ENCODE assay signal across 29 cellular contexts in the genomic region with DNA sequence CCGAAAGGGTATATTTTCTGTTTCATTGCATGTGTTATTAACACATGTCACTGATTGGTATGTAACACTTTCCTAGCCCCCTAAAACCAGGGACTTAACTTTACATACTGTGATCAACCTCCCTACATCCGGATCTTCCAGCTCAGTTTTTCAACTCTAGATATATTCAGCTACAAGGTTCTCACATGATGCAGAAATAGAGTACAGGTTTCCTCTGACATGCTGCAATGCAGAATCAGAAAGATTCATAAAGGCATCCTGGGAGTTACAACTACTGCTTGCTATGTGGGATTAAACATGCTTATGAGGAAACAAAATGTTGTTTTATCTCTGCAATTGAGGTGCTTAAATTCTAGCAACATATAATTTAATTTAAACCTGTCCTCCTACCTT. TPM values are rescaled to one million over a fixed set of nuclear protein-coding genes. Genes with fewer than 3 reads are reported as not detected.
DNase-seq lines count a peak whose midpoint lies in the region; ATAC-seq, FAIRE-seq and TF ChIP-seq lines count a peak whose summit lies in the region.
"Had no signal": no experiment of that assay in that cellular context is flagged by ENCODE, and none has a peak within 500 bp of the region (broad histone marks: within the 10 kb centered on the region; RNA-seq: fewer than 3 reads in every experiment).

No MANE protein-coding gene starts in this region.

- FAIRE-seq in GM12892 (lab: Jason Lieb, UNC): peak; percentile 36
- FAIRE-seq: RCC 7860, TTC549 had no signal

- H3K79me2 ChIP-seq in osteoblast (ENCODE audit: insufficient read depth, low read length): peaks cover 100% of the 10 kb centered on the region

- H3K27ac Mint-ChIP-seq in activated T-cell treated with anti-CD3 and anti-CD28 coated beads, Interleukin-2, amount 50 U/mL, for 72 hours: peak overlapping the region; percentile 38
- H3K27ac Mint-ChIP-seq: activated naive CD4-positive, alpha-beta T cell treated with anti-CD3 and anti-CD28 coated beads, Interleukin-2, amount 10 ng/mL, durations not matched to agents 7 days and 5 days; B cell had no signal

- H3K27me3 Mint-ChIP-seq in activated T-cell treated with anti-CD3 and anti-CD28 coated beads, Interleukin-2, amount 50 U/mL, for 72 hours (ENCODE audit: low read depth): no peaks in the 10 kb centered on the region
- H3K27me3 Mint-ChIP-seq: activated naive CD4-positive, alpha-beta T cell treated with anti-CD3 and anti-CD28 coated beads, Interleukin-2, amount 10 ng/mL, durations not matched to agents 7 days and 5 days; B cell had no signal

- H4K20me1 ChIP-seq in osteoblast (ENCODE audit: insufficient read depth, low read length): peaks cover 69% of the 10 kb centered on the region

- H3K4me3 ChIP-seq in osteoblast (ENCODE audit: insufficient read depth, low read length): no peak overlapping the region
- H3K4me3 ChIP-seq: ascending aorta, hepatocyte, prostate gland, SJCRH30, stomach, thyroid gland had no signal

- H3K4me1 Mint-ChIP-seq in activated T-cell treated with anti-CD3 and anti-CD28 coated beads, Interleukin-2, amount 50 U/mL, for 72 hours (ENCODE audit: low read depth): peaks cover 80% of the 10 kb centered on the region

- no peak for ATAC-seq in activated T-cell treated with anti-CD3 and anti-CD28 coated beads, Interleukin-2, amount 50 U/mL, for 72 hours (replicated peaks in 1 of 2)
- ATAC-seq in HG02642 (IDR thresholded peaks at IDR 0.05; ENCODE audit: poor library complexity, unreplicated experiment): no peak
- no peak for ATAC-seq in GM19455 (IDR thresholded peaks at IDR 0.05; ENCODE audit: unreplicated experiment)
- ATAC-seq: sciatic nerve had no signal

- H3K4me2 ChIP-seq in osteoblast (ENCODE audit: insufficient read depth, low read length): no peak overlapping the region
- H3K4me2 ChIP-seq: hepatocyte had no signal

- H3K27me3 ChIP-seq in osteoblast (ENCODE audit: insufficient read depth, low read length): no peaks in the 10 kb centered on the region
- H3K27me3 ChIP-seq: ascending aorta, gastrocnemius medialis, hepatocyte, SJCRH30, stomach, thyroid gland had no signal

- H3K9me3 ChIP-seq in osteoblast (ENCODE audit: low read depth, low read length): no peaks in the 10 kb centered on the region
- H3K9me3 ChIP-seq: ascending aorta, gastrocnemius medialis, prostate gland, SJCRH30, stomach, thyroid gland had no signal

- no peaks in the 10 kb centered on the region for H3K36me3 ChIP-seq in osteoblast (ENCODE audit: insufficient read depth, low read length)
- H3K36me3 ChIP-seq: ascending aorta, gastrocnemius medialis, prostate gland, thyroid gland had no signal

- no peak for TF ChIP-seq CTCF in osteoblast (IDR thresholded peaks at IDR 0.05; ENCODE audit: extremely low read depth, low read depth, low read length)

- H3K4me3 Mint-ChIP-seq in activated T-cell treated with anti-CD3 and anti-CD28 coated beads, Interleukin-2, amount 50 U/mL, for 72 hours: peak overlapping the region; percentile 6 to 9
- H3K4me3 Mint-ChIP-seq: activated naive CD4-positive, alpha-beta T cell treated with anti-CD3 and anti-CD28 coated beads, Interleukin-2, amount 10 ng/mL, durations not matched to agents 7 days and 5 days; B cell; H9 had no signal

- no peaks in the 10 kb centered on the region for H3K9me3 Mint-ChIP-seq in activated T-cell treated with anti-CD3 and anti-CD28 coated beads, Interleukin-2, amount 50 U/mL, for 72 hours
- H3K9me3 Mint-ChIP-seq: activated naive CD4-positive, alpha-beta T cell treated with anti-CD3 and anti-CD28 coated beads, Interleukin-2, amount 10 ng/mL, durations not matched to agents 7 days and 5 days; H9 had no signal

- no peak for TF ChIP-seq POLR2A in GM12892 (IDR thresholded peaks at IDR 0.05; ENCODE audit: low read depth, low read length)

- peaks cover 2 to 9% of the 10 kb centered on the region in 2 donors for H3K36me3 Mint-ChIP-seq in activated T-cell treated with anti-CD3 and anti-CD28 coated beads, Interleukin-2, amount 50 U/mL, for 72 hours (ENCODE audit: insufficient read depth in 2 of 2)

- H3K27ac ChIP-seq in osteoblast (ENCODE audit: low read depth, low read length): peak overlapping the region; percentile 25
- H3K27ac ChIP-seq: ascending aorta, gastrocnemius medialis, hepatocyte, prostate gland, SJCRH30, stomach, thyroid gland had no signal

- H3K4me1 ChIP-seq in osteoblast (ENCODE audit: insufficient read depth, low read length): peaks cover 24% of the 10 kb centered on the region
- H3K4me1 ChIP-seq: prostate gland, SJCRH30 had no signal

- no peak overlapping the region for H2AFZ ChIP-seq in osteoblast (ENCODE audit: low read length)
- H2AFZ ChIP-seq: hepatocyte had no signal

- no peak for DNase-seq in activated T-cell treated with anti-CD3 and anti-CD28 coated beads, Interleukin-2, amount 50 U/mL, for 72 hours
- no peak for DNase-seq in activated T-cell treated with anti-CD3 and anti-CD28 coated beads for 4 hours
- DNase-seq in GM12892 (ENCODE audit: insufficient read length): no peak
- peak; percentile 28 for DNase-seq in amniotic epithelial cell (ENCODE audit: low read depth)
- DNase-seq in osteoblast (ENCODE audit: insufficient read length, low spot score, missing footprints): no peak
- DNase-seq in stimulated activated CD4-positive, alpha-beta T cell treated with anti-CD3 and anti-CD28 coated beads, Interleukin-2, amount 100 ng/mL, for 48 hours: no peak
- DNase-seq: activated CD4-positive, CD25-positive, alpha-beta regulatory T cell treated with anti-CD3 and anti-CD28 coated beads, Interleukin-2, amount 50 U/mL, for 72 hours; activated naive CD4-positive, alpha-beta T cell treated with anti-CD3 and anti-CD28 coated beads, Interleukin-2, amount 10 ng/mL, durations not matched to agents 7 days and 5 days; caudate nucleus; DMS153; gastrocnemius medialis; H9; KG1; MM.1S; NCI-H1417; NCI-H2081 treated with DMSO at 0.1 percent for 48 hours; NCI-H345; SJCRH30; stomach; thyroid gland had no signal

RNA-seq across cellular contexts. Expression of a gene that starts 14.0 kb away (rescaled TPM):
- total RNA-seq in activated T-cell treated with anti-CD3 and anti-CD28 coated beads, Interleukin-2, amount 50 U/mL, for 72 hours: 10 to 100 TPM; 50.3 to 59.7 TPM
- polyA plus RNA-seq in GM12892 (2012; ENCODE audit: missing spikeins): 24.0 TPM
- total RNA-seq in osteoblast: 56.6 and 57.9 TPM in 2 replicates
